In the genomic region with DNA sequence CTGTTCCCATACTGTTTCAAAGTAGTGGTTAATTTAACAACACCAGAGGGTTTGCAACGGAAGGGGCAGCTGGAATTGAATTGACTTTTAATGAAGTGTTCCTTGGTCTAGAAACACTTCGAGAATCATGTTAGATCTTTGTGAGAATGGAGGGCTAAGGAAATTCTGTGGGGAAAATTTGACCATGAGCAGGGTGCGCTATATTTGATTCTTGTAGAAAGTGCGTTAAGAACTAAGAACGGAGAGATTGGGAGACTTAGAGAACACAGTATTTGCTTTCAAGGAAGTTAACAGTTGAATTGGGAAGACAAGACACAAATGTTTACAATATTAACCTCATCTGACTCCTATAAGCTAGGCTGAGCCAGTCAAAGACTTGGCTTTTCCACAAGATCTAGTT, we compare ENCODE assay signal across 8 cellular contexts. TPM values are rescaled to one million over a fixed set of nuclear protein-coding genes. Genes with fewer than 3 reads are reported as not detected.
DNase-seq lines count a peak whose midpoint lies in the region; ATAC-seq, FAIRE-seq and TF ChIP-seq lines count a peak whose summit lies in the region.

No MANE protein-coding gene starts in this region.

- DNase-seq in BE2C, result no peak
- no peak for DNase-seq in LNCaP clone FGC (ENCODE audit: low read depth)
- no peak for DNase-seq in natural killer cell
- DNase-seq in GM19239 (ENCODE audit: insufficient read length, low spot score), result no peak
- no peak for DNase-seq in GM19238 (ENCODE audit: insufficient read length, low spot score)

- no peaks in the 10 kb centered on the region for H3K36me3 ChIP-seq in BE2C

- peaks cover 4% of the 10 kb centered on the region for H3K27me3 Mint-ChIP-seq in dendritic cell treated with granulocyte-macrophage colony-stimulating factor and Interleukin-4, amounts not matched to agents 40 ng/mL and 50 ng/mL, for 4 days
- H3K27me3 Mint-ChIP-seq in natural killer cell (ENCODE audit: low read depth in 2 of 2), result peaks cover 0 to 4% of the 10 kb centered on the region in 2 donors

- H3K36me3 Mint-ChIP-seq in dendritic cell treated with granulocyte-macrophage colony-stimulating factor and Interleukin-4, amounts not matched to agents 40 ng/mL and 50 ng/mL, for 4 days (ENCODE audit: low read depth), result peaks cover 23% of the 10 kb centered on the region
- peaks cover 8% of the 10 kb centered on the region for H3K36me3 Mint-ChIP-seq in natural killer cell

- peaks cover 8% of the 10 kb centered on the region for H3K9me3 Mint-ChIP-seq in dendritic cell treated with granulocyte-macrophage colony-stimulating factor and Interleukin-4, amounts not matched to agents 40 ng/mL and 50 ng/mL, for 4 days
- H3K9me3 Mint-ChIP-seq in natural killer cell, result peaks cover 0 to 5% of the 10 kb centered on the region in 2 donors

- ATAC-seq in natural killer cell (no peak), GM19463 (IDR thresholded peaks at IDR 0.05; ENCODE audit: unreplicated experiment) (no peak), HG02571 (IDR thresholded peaks at IDR 0.05; ENCODE audit: unreplicated experiment) (no peak)

- intact Hi-C loops in dendritic cell treated with granulocyte-macrophage colony-stimulating factor and Interleukin-4, amounts not matched to agents 40 ng/mL and 50 ng/mL, for 4 days (cut with micrococcal nuclease), result no loop called here
- intact Hi-C loops in natural killer cell (cut with micrococcal nuclease), result no loop called here

- H3K4me3 ChIP-seq in BE2C (ENCODE audit: low read depth, low read length), result peak overlapping the region; percentile 97
- H3K4me3 ChIP-seq in LNCaP clone FGC (ENCODE audit: low read depth, low read length), result peak overlapping the region; percentile 100

- H3K9me3 ChIP-seq in BE2C, result no peaks in the 10 kb centered on the region

- no peak overlapping the region for H3K27ac Mint-ChIP-seq in dendritic cell treated with granulocyte-macrophage colony-stimulating factor and Interleukin-4, amounts not matched to agents 40 ng/mL and 50 ng/mL, for 4 days
- H3K27ac Mint-ChIP-seq in natural killer cell, result peak overlapping the region; percentile 79 to 91

- no peak for TF ChIP-seq CTCF in BE2C (IDR thresholded peaks at IDR 0.05; ENCODE audit: low read depth, low read length)
- TF ChIP-seq CTCF in LNCaP clone FGC (IDR thresholded peaks at IDR 0.05; ENCODE audit: control insufficient read depth, extremely low read depth, insufficient read depth), result no peak
- no peak for TF ChIP-seq CTCF in natural killer cell (IDR thresholded peaks at IDR 0.05)

- 0 out of 2 replicates have a peak, but pooled peaks cover 4% of the 10 kb centered on the region for H3K4me1 ChIP-seq in BE2C

- H3K4me1 Mint-ChIP-seq in dendritic cell treated with granulocyte-macrophage colony-stimulating factor and Interleukin-4, amounts not matched to agents 40 ng/mL and 50 ng/mL, for 4 days (ENCODE audit: low read depth), result peaks cover 28% of the 10 kb centered on the region
- H3K4me1 Mint-ChIP-seq in natural killer cell, result peaks cover 21 to 27% of the 10 kb centered on the region in 2 donors

- FAIRE-seq in GM19239 (lab: Jason Lieb, UNC), result no peak

- peak overlapping the region; percentile 90 for H3K4me3 Mint-ChIP-seq in dendritic cell treated with granulocyte-macrophage colony-stimulating factor and Interleukin-4, amounts not matched to agents 40 ng/mL and 50 ng/mL, for 4 days
- peak overlapping the region; percentile 93 for H3K4me3 Mint-ChIP-seq in natural killer cell

- 0 out of 2 replicates have a peak, but pooled peaks cover 7% of the 10 kb centered on the region for H3K27me3 ChIP-seq in BE2C

RNA-seq across cellular contexts. Expression of a gene that starts 1.2 kb away (rescaled TPM):
- 18.6 TPM for polyA plus RNA-seq in BE2C (2012; ENCODE audit: insufficient read depth, insufficient read length, low read depth)
- 10 to 100 TPM; 11.2 to 23.7 (median 17.0) TPM for total RNA-seq in natural killer cell

RNA-seq across cellular contexts. Expression of a gene that starts 21.4 kb away (rescaled TPM):
- polyA plus RNA-seq in BE2C (2012; ENCODE audit: insufficient read depth, insufficient read length, low read depth), result 11.8 TPM
- 10 to 100 TPM; 24.0 to 29.8 (median 28.3) TPM for total RNA-seq in natural killer cell

RNA-seq across cellular contexts. Expression of a gene that starts 45.3 kb away (rescaled TPM):
- 43.0 TPM for polyA plus RNA-seq in BE2C (2012; ENCODE audit: insufficient read depth, insufficient read length, low read depth)
- total RNA-seq in natural killer cell, result 10 to 100 TPM; 22.2 to 29.9 (median 26.0) TPM
